ENCODE assay signal across 8 cellular contexts in genomic region chr11:130915556-130916237, GRCh38. TPM values are rescaled to one million over a fixed set of nuclear protein-coding genes. Genes with fewer than 3 reads are reported as not detected.
DNase-seq lines count a peak whose midpoint lies in the region; ATAC-seq and TF ChIP-seq lines count a peak whose summit lies in the region.

No MANE protein-coding gene starts in this region.

- CTCF ChIA-PET in activated naive CD4-positive, alpha-beta T cell treated with anti-CD3 and anti-CD28 coated beads for 36 hours (lab: Charles Lee), result interaction anchor here (0.6 to 3.3 kb wide), 12 partner anchors 9 to 484 kb away, joined by 3 to 12 read pairs (median 4); no protein-coding TSS in a partner anchor

- intact Hi-C loops in activated naive CD4-positive, alpha-beta T cell treated with anti-CD3 and anti-CD28 coated beads for 36 hours (cut with micrococcal nuclease), result loop anchor here (5.0 kb wide), 2 partner anchors 603 to 913 kb away; partner anchors contain the start of genes PRDM10 and ZBTB44

- no peaks in the 10 kb centered on the region for H3K27me3 Mint-ChIP-seq in activated naive CD4-positive, alpha-beta T cell treated with anti-CD3 and anti-CD28 coated beads for 36 hours (ENCODE audit: low read depth)
- peaks cover 5 to 17% of the 10 kb centered on the region in 2 donors for H3K27me3 Mint-ChIP-seq in natural killer cell treated with Interleukin-12 subunit alpha and Interleukin-12 subunit beta and Interleukin-15 and Interleukin-18, amount 100 ng/mL, for 72 hours

- H3K36me3 Mint-ChIP-seq in activated naive CD4-positive, alpha-beta T cell treated with anti-CD3 and anti-CD28 coated beads for 36 hours (ENCODE audit: low read depth), result peaks cover 39% of the 10 kb centered on the region
- H3K36me3 Mint-ChIP-seq in natural killer cell treated with Interleukin-12 subunit alpha and Interleukin-12 subunit beta and Interleukin-15 and Interleukin-18, amount 100 ng/mL, for 72 hours, result peaks cover 17% of the 10 kb centered on the region

- peak overlapping the region; percentile 94 for H3K4me3 ChIP-seq in LNCaP clone FGC (ENCODE audit: low read depth, low read length)
- peak overlapping the region; percentile 94 for H3K4me3 ChIP-seq in coronary artery

- peak overlapping the region; percentile 18 for H3K27ac Mint-ChIP-seq in activated naive CD4-positive, alpha-beta T cell treated with anti-CD3 and anti-CD28 coated beads for 36 hours
- peak overlapping the region; percentile 64 to 66 for H3K27ac Mint-ChIP-seq in natural killer cell treated with Interleukin-12 subunit alpha and Interleukin-12 subunit beta and Interleukin-15 and Interleukin-18, amount 100 ng/mL, for 72 hours

- peak overlapping the region; percentile 78 for H3K4me3 Mint-ChIP-seq in activated naive CD4-positive, alpha-beta T cell treated with anti-CD3 and anti-CD28 coated beads for 36 hours
- H3K4me3 Mint-ChIP-seq in natural killer cell treated with Interleukin-12 subunit alpha and Interleukin-12 subunit beta and Interleukin-15 and Interleukin-18, amount 100 ng/mL, for 72 hours, result peak overlapping the region; percentile 84

- TF ChIP-seq CTCF in LNCaP clone FGC (IDR thresholded peaks at IDR 0.05; ENCODE audit: control insufficient read depth, extremely low read depth, insufficient read depth) (no peak), coronary artery (IDR thresholded peaks at IDR 0.05) (no peak)

- peaks cover 32% of the 10 kb centered on the region for H3K4me1 Mint-ChIP-seq in activated naive CD4-positive, alpha-beta T cell treated with anti-CD3 and anti-CD28 coated beads for 36 hours (ENCODE audit: low read depth)
- peaks cover 13 to 22% of the 10 kb centered on the region in 2 donors for H3K4me1 Mint-ChIP-seq in natural killer cell treated with Interleukin-12 subunit alpha and Interleukin-12 subunit beta and Interleukin-15 and Interleukin-18, amount 100 ng/mL, for 72 hours (ENCODE audit: low read depth in 2 of 2)

- DNase-seq in activated naive CD4-positive, alpha-beta T cell treated with anti-CD3 and anti-CD28 coated beads for 36 hours, result peak; percentile 13
- DNase-seq in activated naive CD4-positive, alpha-beta T cell treated with Interleukin-2 at 50 U/mL for 16 hours, result no peak
- DNase-seq in LNCaP clone FGC (ENCODE audit: low read depth) (no peak), coronary artery (ENCODE audit: low spot score) (no peak), middle frontal gyrus (ENCODE audit: extremely low spot score, low spot score) (no peak), hippocampal formation (lab: John Stamatoyannopoulos, UW) (no peak)
- DNase-seq in natural killer cell treated with Interleukin-12 subunit alpha and Interleukin-12 subunit beta and Interleukin-15 and Interleukin-18, amount 100 ng/mL, for 72 hours (ENCODE audit: low spot score), result no peak

- peak overlapping the region; percentile 93 to 94 for H3K27ac ChIP-seq in coronary artery

- no peak for ATAC-seq in natural killer cell treated with Interleukin-12 subunit alpha and Interleukin-12 subunit beta and Interleukin-15 and Interleukin-18, amount 100 ng/mL, for 72 hours
- no peak for ATAC-seq in GM18511 (IDR thresholded peaks at IDR 0.05; ENCODE audit: unreplicated experiment)

- peaks cover 15% of the 10 kb centered on the region for H3K9me3 Mint-ChIP-seq in activated naive CD4-positive, alpha-beta T cell treated with anti-CD3 and anti-CD28 coated beads for 36 hours
- no peaks in the 10 kb centered on the region for H3K9me3 Mint-ChIP-seq in natural killer cell treated with Interleukin-12 subunit alpha and Interleukin-12 subunit beta and Interleukin-15 and Interleukin-18, amount 100 ng/mL, for 72 hours

RNA-seq across cellular contexts. Expression of gene SNX19, which starts 0.6 kb away (rescaled TPM):
- 10 to 100 TPM; 18.0 to 21.6 TPM for total RNA-seq in activated naive CD4-positive, alpha-beta T cell treated with anti-CD3 and anti-CD28 coated beads for 36 hours
- 10 to 100 TPM; 62.2 to 68.8 TPM for total RNA-seq in natural killer cell treated with Interleukin-12 subunit alpha and Interleukin-12 subunit beta and Interleukin-15 and Interleukin-18, amount 100 ng/mL, for 72 hours
